1 cellular context compared by ENCODE assay signal in the genomic region with DNA sequence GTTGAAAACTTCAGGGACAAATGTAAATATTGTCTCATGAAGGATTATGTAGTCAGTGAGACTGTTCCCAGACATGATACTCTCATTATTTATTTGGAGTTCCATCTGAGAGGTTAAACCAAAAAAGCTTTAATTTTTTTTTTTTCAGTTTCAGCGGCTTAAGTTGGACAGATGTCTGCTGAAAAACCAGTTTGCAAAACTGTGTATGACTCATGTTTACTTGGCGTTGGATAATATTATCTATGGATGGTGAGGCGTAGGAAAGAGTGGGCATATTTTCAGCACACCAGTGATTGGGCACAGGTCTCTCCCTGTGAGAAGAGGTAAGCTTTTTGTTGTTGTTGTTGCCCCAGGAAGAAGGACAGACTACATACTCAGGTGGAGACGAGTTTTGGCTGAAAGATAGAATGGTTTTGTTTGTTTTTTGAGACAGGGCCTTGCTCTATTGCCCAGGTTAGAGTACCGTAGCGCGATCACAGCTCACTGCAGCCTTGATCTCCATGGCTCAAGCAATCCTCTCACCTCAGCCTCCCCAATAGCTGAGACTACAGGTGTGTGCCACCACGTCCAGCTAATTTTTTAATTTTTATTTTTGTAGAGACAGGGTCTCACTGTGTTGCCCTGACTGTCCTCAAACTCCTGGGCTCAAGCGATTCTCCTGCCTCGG.
TF ChIP-seq lines count a peak whose summit lies in the region.

No MANE protein-coding gene starts in this region.

TF ChIP-seq in HCT116, 20 proteins besides CTCF, POLR2A, EP300 and RAD21 (continued from another document):
- TF ChIP-seq FOSL1 (IDR thresholded peaks at IDR 0.05; ENCODE audit: low read depth) (peak; percentile 67), SP1 (IDR thresholded peaks at IDR 0.05; ENCODE audit: low read depth) (0 out of 2 replicates have a peak, but pooled peaks have one; percentile 26), JUND (IDR thresholded peaks at IDR 0.05) (peak; percentile 52; the same call in 1 of the 2 replicates)
TF ChIP-seq in HCT116: peak in this region for 3.
